ENCODE assay signal across 8 cellular contexts in genomic region chr3:126984391-126985142, GRCh38. TPM values are rescaled to one million over a fixed set of nuclear protein-coding genes. Genes with fewer than 3 reads are reported as not detected.
A peak's percentile ranks its signal among the peaks of the same experiment; 100 is the strongest.
DNase-seq lines count a peak whose midpoint lies in the region; FAIRE-seq and TF ChIP-seq lines count a peak whose summit lies in the region.

No MANE protein-coding gene starts in this region.

- H4K20me1 ChIP-seq in OCI-LY3 (ENCODE audit: insufficient read depth, low read length), result peaks cover 48% of the 10 kb centered on the region
- no peaks in the 10 kb centered on the region for H4K20me1 ChIP-seq in endothelial cell of umbilical vein (replicated peaks; ENCODE audit: control insufficient read depth, extremely low read depth, insufficient read depth, low read length)

- no peak for TF ChIP-seq POLR2A in endothelial cell of umbilical vein (IDR thresholded peaks at IDR 0.05; ENCODE audit: low read depth, low read length)

- peaks cover 17% of the 10 kb centered on the region for H3K4me1 ChIP-seq in CD4-positive, alpha-beta memory T cell (ENCODE audit: insufficient read depth, low read length)
- peaks cover 14% of the 10 kb centered on the region for H3K4me1 ChIP-seq in OCI-LY3 (ENCODE audit: low read length)
- peaks cover 13% of the 10 kb centered on the region for H3K4me1 ChIP-seq in endothelial cell of umbilical vein (ENCODE audit: control insufficient read depth, extremely low read depth, insufficient read depth, low read length)

- H3K36me3 Mint-ChIP-seq in CD4-positive, alpha-beta memory T cell, result peaks cover 0 to 8% of the 10 kb centered on the region in 2 donors
- no peaks in the 10 kb centered on the region for H3K36me3 Mint-ChIP-seq in osteocyte (ENCODE audit: unreplicated experiment)

- no peak overlapping the region for H2AFZ ChIP-seq in OCI-LY3 (ENCODE audit: low read depth, low read length)
- no peak overlapping the region for H2AFZ ChIP-seq in endothelial cell of umbilical vein (ENCODE audit: low read depth, low read length)

- no peak for DNase-seq in CD4-positive, alpha-beta memory T cell
- DNase-seq in endothelial cell of umbilical vein (ENCODE audit: low read depth, low spot score) (no peak), osteocyte (ENCODE audit: extremely low spot score, unreplicated experiment) (no peak), dedifferentiated amniotic fluid mesenchymal stem cell (ENCODE audit: extremely low spot score) (no peak), NCI-H1092 (lab: John Stamatoyannopoulos, UW) (no peak), amniotic stem cell (lab: John Stamatoyannopoulos, UW) (no peak), HK-2 (ENCODE audit: unreplicated experiment) (no peak)

- intact Hi-C loops in CD4-positive, alpha-beta memory T cell (cut with micrococcal nuclease), result loop anchor here (2.0 to 10.0 kb wide), 5 partner anchors 563 to 1070 kb away; partner anchors contain the start of genes ABTB1, MCM2, SEC61A1 and TPRA1
- intact Hi-C loops in endothelial cell of umbilical vein (cut with micrococcal nuclease), result no loop called here

- peak overlapping the region; percentile 81 for H3K9ac ChIP-seq in OCI-LY3 (ENCODE audit: low read length)
- H3K9ac ChIP-seq in endothelial cell of umbilical vein (replicated peaks; ENCODE audit: extremely low read depth, insufficient read depth, low read length), result no peak overlapping the region

- peak overlapping the region in 1 of 7 donors; percentile 71 for H3K27ac Mint-ChIP-seq in CD4-positive, alpha-beta memory T cell
- H3K27ac Mint-ChIP-seq in osteocyte (ENCODE audit: unreplicated experiment), result no peak overlapping the region

- H3K9me1 ChIP-seq in endothelial cell of umbilical vein (replicated peaks; ENCODE audit: control insufficient read depth, extremely low read depth, insufficient read depth, low read length), result no peaks in the 10 kb centered on the region

- CTCF ChIA-PET in CD4-positive, alpha-beta memory T cell (lab: Charles Lee; ENCODE audit: partially characterized antibody), result no interaction called here
- CTCF ChIA-PET in endothelial cell of umbilical vein (lab: Charles Lee), result interaction anchor here (1.0 to 3.2 kb wide), 5 partner anchors 10 to 231 kb away, joined by 3 to 9 read pairs (median 8); no protein-coding TSS in a partner anchor

- H3K4me2 ChIP-seq in OCI-LY3 (ENCODE audit: low read length), result peak overlapping the region; percentile 89
- H3K4me2 ChIP-seq in endothelial cell of umbilical vein (ENCODE audit: insufficient read depth, low read length), result peak overlapping the region; percentile 62

- peak overlapping the region in 1 of 2 donors; percentile 41 for H3K4me3 ChIP-seq in CD4-positive, alpha-beta memory T cell (ENCODE audit: low read length in 2 of 2)
- H3K4me3 ChIP-seq in OCI-LY3 (ENCODE audit: low read length), result peak overlapping the region; percentile 90
- H3K4me3 ChIP-seq in endothelial cell of umbilical vein (replicated peaks in 1 of 3; ENCODE audit: insufficient read depth in 1 of 3, low read depth in 1 of 3, low read length in 3 of 3), result peak overlapping the region in 1 of 3 experiments; percentile 51

- H3K79me2 ChIP-seq in OCI-LY3 (ENCODE audit: low read length) (peaks cover 43% of the 10 kb centered on the region), endothelial cell of umbilical vein (ENCODE audit: control insufficient read depth, insufficient read depth, low read length) (no peaks in the 10 kb centered on the region)

- peaks cover 6 to 35% (median 17%) of the 10 kb centered on the region in 4 donors for H3K4me1 Mint-ChIP-seq in CD4-positive, alpha-beta memory T cell
- H3K4me1 Mint-ChIP-seq in osteocyte (ENCODE audit: unreplicated experiment), result peaks cover 24% of the 10 kb centered on the region

- no peaks in the 10 kb centered on the region for H3K27me3 ChIP-seq in CD4-positive, alpha-beta memory T cell (ENCODE audit: insufficient read depth, low read length)
- H3K27me3 ChIP-seq in OCI-LY3 (ENCODE audit: low read depth, low read length) (no peaks in the 10 kb centered on the region), endothelial cell of umbilical vein (ENCODE audit: control insufficient read depth in 2 of 2, insufficient read depth in 2 of 2, low read length in 2 of 2) (peaks cover 0 to 15% of the 10 kb centered on the region in 2 experiments)

- POLR2A ChIA-PET in CD4-positive, alpha-beta memory T cell (lab: Charles Lee; ENCODE audit: partially characterized antibody), result no interaction called here
- POLR2A ChIA-PET in endothelial cell of umbilical vein (lab: Charles Lee), result interaction anchor here (0.6 kb wide), 1 partner anchor 859 kb away, joined by 3 read pairs; no protein-coding TSS in a partner anchor

- H3K27ac ChIP-seq in CD4-positive, alpha-beta memory T cell (ENCODE audit: low read depth, low read length), result no peak overlapping the region
- H3K27ac ChIP-seq in OCI-LY3 (ENCODE audit: low read length) (no peak overlapping the region), endothelial cell of umbilical vein (ENCODE audit: insufficient read depth, low read depth, low read length) (no peak overlapping the region)

- FAIRE-seq in endothelial cell of umbilical vein (lab: Jason Lieb, UNC), result no peak

- dilution Hi-C loops in endothelial cell of umbilical vein (cut with MboI; ENCODE audit: extremely low pct_ligation_motif_present, low sequenced_read_pairs), result no loop called here

- H3K4me3 Mint-ChIP-seq in CD4-positive, alpha-beta memory T cell, result peak overlapping the region in 6 of 8 donors; percentile 34 to 76 (median 53)
- peak overlapping the region; percentile 70 for H3K4me3 Mint-ChIP-seq in osteocyte (ENCODE audit: unreplicated experiment)

- no TSS peak for BruUV-seq in endothelial cell of umbilical vein (replicated peaks; lab: Mats Ljungman, UMichigan)

- no peaks in the 10 kb centered on the region for H3K27me3 Mint-ChIP-seq in CD4-positive, alpha-beta memory T cell
- no peaks in the 10 kb centered on the region for H3K27me3 Mint-ChIP-seq in osteocyte (ENCODE audit: unreplicated experiment)

- H3K36me3 ChIP-seq in CD4-positive, alpha-beta memory T cell (ENCODE audit: insufficient read depth, low read length), result no peaks in the 10 kb centered on the region
- no peaks in the 10 kb centered on the region for H3K36me3 ChIP-seq in OCI-LY3 (replicated peaks; ENCODE audit: low read depth, low read length)
- peaks cover 0 to 2% of the 10 kb centered on the region in 2 experiments for H3K36me3 ChIP-seq in endothelial cell of umbilical vein (ENCODE audit: control insufficient read depth in 2 of 2, extremely low read depth in 1 of 2, insufficient read depth in 2 of 2, low read length in 2 of 2)

- no peaks in the 10 kb centered on the region for H3K9me3 ChIP-seq in CD4-positive, alpha-beta memory T cell (ENCODE audit: control insufficient read depth in 1 of 2, low read length in 2 of 2)
- no peaks in the 10 kb centered on the region for H3K9me3 ChIP-seq in OCI-LY3 (ENCODE audit: insufficient read depth, low read length)
- H3K9me3 ChIP-seq in endothelial cell of umbilical vein (replicated peaks; ENCODE audit: control insufficient read depth, insufficient read depth, low read length), result no peaks in the 10 kb centered on the region

- TF ChIP-seq CTCF in OCI-LY3 (IDR thresholded peaks at IDR 0.05; ENCODE audit: low read depth, low read length), result no peak
- no peak for TF ChIP-seq CTCF in endothelial cell of umbilical vein (IDR thresholded peaks at IDR 0.05; ENCODE audit: extremely low read depth in 1 of 2, insufficient read depth in 1 of 2, low read depth in 1 of 2, low read length in 2 of 2)
- TF ChIP-seq CTCF in osteocyte (IDR thresholded peaks at IDR 0.05), result no peak

- H3K9me3 Mint-ChIP-seq in CD4-positive, alpha-beta memory T cell, result peaks cover 0 to 2% (median 0%) of the 10 kb centered on the region in 8 donors
- no peaks in the 10 kb centered on the region for H3K9me3 Mint-ChIP-seq in osteocyte (ENCODE audit: unreplicated experiment)

TF ChIP-seq in endothelial cell of umbilical vein, 7 proteins besides CTCF, POLR2A, EP300 and RAD21:
- TF ChIP-seq MAX (IDR thresholded peaks at IDR 0.05; ENCODE audit: insufficient read depth, insufficient read length), result no peak
- TF ChIP-seq FOS (IDR thresholded peaks at IDR 0.05; ENCODE audit: borderline replicate concordance, insufficient read depth, low read length), result no peak
- TF ChIP-seq EZH2 (IDR thresholded peaks at IDR 0.05; ENCODE audit: borderline replicate concordance, low read depth, low read length, severe bottlenecking), result no peak
- TF ChIP-seq MYC (IDR thresholded peaks at IDR 0.05; ENCODE audit: low read depth, low read length), result no peak
- no peak for TF ChIP-seq JUN (IDR thresholded peaks at IDR 0.05; ENCODE audit: borderline replicate concordance, insufficient read depth, insufficient read length, low read depth)
- no peak for TF ChIP-seq GATA2 (IDR thresholded peaks at IDR 0.05; ENCODE audit: insufficient read depth, insufficient read length, low read depth, low read length)

RNA-seq across cellular contexts. Expression of gene PLXNA1, which starts 1.7 kb away (rescaled TPM):
- 10 to 100 TPM; 18.9 to 21.3 TPM for total RNA-seq in CD4-positive, alpha-beta memory T cell
- 1 to 10 TPM in 1 of 2 donors, under 1 TPM in 1; 0.34 to 1.4 TPM for polyA plus RNA-seq in CD4-positive, alpha-beta memory T cell
- total RNA-seq in endothelial cell of umbilical vein, result 18.4 and 18.5 TPM in 2 replicates
- polyA plus RNA-seq in endothelial cell of umbilical vein, result 14.1 and 18.2 TPM in 2 replicates
- polyA plus RNA-seq in endothelial cell of umbilical vein (2011; cell fraction: cytosol; rRNA removed), result 8.2 and 10.1 TPM in 2 replicates
- polyA plus RNA-seq in endothelial cell of umbilical vein (2011; cell fraction: nucleus; rRNA removed), result 26.0 and 27.8 TPM in 2 replicates
- polyA plus RNA-seq in endothelial cell of umbilical vein (2012), result 13.4 and 14.5 TPM in 2 replicates
- 16.8 and 22.7 TPM in 2 replicates for polyA minus RNA-seq in endothelial cell of umbilical vein
- 10.3 TPM for polyA minus RNA-seq in endothelial cell of umbilical vein (2011; cell fraction: cytosol; rRNA and poly(A)+ RNA removed)
- polyA minus RNA-seq in endothelial cell of umbilical vein (2011; cell fraction: nucleus; rRNA and poly(A)+ RNA removed), result 11.2 and 16.4 TPM in 2 replicates
- total RNA-seq in osteocyte, result 60.5 and 65.5 TPM in 2 replicates
